In genomic region chr4:152081024-152081423, GRCh38 we compare ENCODE assay signal across 15 cellular contexts.
DNase-seq lines count a peak whose midpoint lies in the region; ATAC-seq and TF ChIP-seq lines count a peak whose summit lies in the region.
"Had no signal": no experiment of that assay in that cellular context is flagged by ENCODE, and none has a peak within 500 bp of the region (broad histone marks: within the 10 kb centered on the region; RNA-seq: fewer than 3 reads in every experiment).

No MANE protein-coding gene starts in this region.

- H3K4me3 ChIP-seq in DND-41 (ENCODE audit: low read depth in 1 of 2, low read length in 2 of 2): peak overlapping the region in 1 of 2 experiments; percentile 3; a peak in 1 of 4 replicates
- H3K4me3 ChIP-seq in OCI-LY3 (ENCODE audit: low read length): peak overlapping the region; percentile 3; the same call in 1 of the 2 replicates
- H3K4me3 ChIP-seq: SJSA1, skin epidermis had no signal

- H3K27ac ChIP-seq in DND-41 (ENCODE audit: low read length) (peak overlapping the region; percentile 97), OCI-LY3 (ENCODE audit: low read length) (peak overlapping the region; percentile 71)
- H3K27ac ChIP-seq: C4-2B, SJSA1 had no signal

- H3K79me2 ChIP-seq in DND-41 (ENCODE audit: insufficient read depth, low read length): no peaks in the 10 kb centered on the region
- H3K79me2 ChIP-seq in OCI-LY3 (ENCODE audit: low read length): no peaks in the 10 kb centered on the region

- TF ChIP-seq CTCF in DND-41 (IDR thresholded peaks at IDR 0.05; ENCODE audit: borderline replicate concordance, extremely low read depth, low read length, poor library complexity, severe bottlenecking) (no peak), OCI-LY3 (IDR thresholded peaks at IDR 0.05; ENCODE audit: low read depth, low read length) (no peak)

- DNase-seq in DND-41 (no peak), hepatic stellate cell (ENCODE audit: low spot score) (no peak), SHP77 treated with DMSO at 0.1 percent for 48 hours (lab: John Stamatoyannopoulos, UW) (no peak), Kasumi-1 (lab: John Stamatoyannopoulos, UW) (no peak), DMS79 (lab: John Stamatoyannopoulos, UW) (no peak)
- DNase-seq: activated CD8-positive, alpha-beta memory T cell treated with anti-CD3 and anti-CD28 coated beads, Interleukin-2, amount 50 U/mL, for 48 hours; amygdala; glutamatergic neuron; kidney had no signal

- H3K4me2 ChIP-seq in DND-41 (ENCODE audit: insufficient read depth, low read length): peak overlapping the region; percentile 53; the same call in 1 of the 2 replicates
- H3K4me2 ChIP-seq in OCI-LY3 (ENCODE audit: low read length): peak overlapping the region; percentile 61

- H3K36me3 ChIP-seq in DND-41 (ENCODE audit: insufficient read depth, low read length) (no peaks in the 10 kb centered on the region; the same call in 1 of the 2 replicates), OCI-LY3 (replicated peaks; ENCODE audit: low read depth, low read length) (peaks cover 18% of the 10 kb centered on the region)
- H3K36me3 ChIP-seq: SJSA1 had no signal

- H3K27me3 ChIP-seq in DND-41 (ENCODE audit: insufficient read depth, low read length, poor library complexity) (no peaks in the 10 kb centered on the region), OCI-LY3 (ENCODE audit: low read depth, low read length) (peaks cover 6% of the 10 kb centered on the region; the same call in 1 of the 2 replicates)
- H3K27me3 ChIP-seq: SJSA1 had no signal

- H3K9me3 ChIP-seq in DND-41 (ENCODE audit: insufficient read depth, low read length, severe bottlenecking) (peaks cover 5% of the 10 kb centered on the region), OCI-LY3 (ENCODE audit: insufficient read depth, low read length) (peaks cover 20% of the 10 kb centered on the region)
- H3K9me3 ChIP-seq: SJSA1 had no signal

- no peaks in the 10 kb centered on the region for H4K20me1 ChIP-seq in DND-41 (ENCODE audit: insufficient read depth, low read length)
- H4K20me1 ChIP-seq in OCI-LY3 (ENCODE audit: insufficient read depth, low read length): no peaks in the 10 kb centered on the region

- H3K9ac ChIP-seq in DND-41 (ENCODE audit: low read depth, low read length) (peak overlapping the region; percentile 55), OCI-LY3 (ENCODE audit: low read length) (no peak overlapping the region; the same call in 1 of the 2 replicates)

- peak overlapping the region; percentile 12 for H2AFZ ChIP-seq in DND-41 (ENCODE audit: low read depth, low read length)
- H2AFZ ChIP-seq in OCI-LY3 (ENCODE audit: low read depth, low read length): no peak overlapping the region

- peaks cover 71% of the 10 kb centered on the region for H3K4me1 ChIP-seq in DND-41 (ENCODE audit: insufficient read depth, low read length)
- peaks cover 46% of the 10 kb centered on the region for H3K4me1 ChIP-seq in OCI-LY3 (ENCODE audit: low read length)
- H3K4me1 ChIP-seq: SJSA1 had no signal

- ATAC-seq in DND-41 (ENCODE audit: insufficient read depth, low read depth): no peak
- ATAC-seq in GM18907 (IDR thresholded peaks at IDR 0.05; ENCODE audit: unreplicated experiment): peak; percentile 63
- ATAC-seq in HG02870 (IDR thresholded peaks at IDR 0.05; ENCODE audit: unreplicated experiment): peak; percentile 91
